ENCODE assay signal across 16 cellular contexts in the genomic region with DNA sequence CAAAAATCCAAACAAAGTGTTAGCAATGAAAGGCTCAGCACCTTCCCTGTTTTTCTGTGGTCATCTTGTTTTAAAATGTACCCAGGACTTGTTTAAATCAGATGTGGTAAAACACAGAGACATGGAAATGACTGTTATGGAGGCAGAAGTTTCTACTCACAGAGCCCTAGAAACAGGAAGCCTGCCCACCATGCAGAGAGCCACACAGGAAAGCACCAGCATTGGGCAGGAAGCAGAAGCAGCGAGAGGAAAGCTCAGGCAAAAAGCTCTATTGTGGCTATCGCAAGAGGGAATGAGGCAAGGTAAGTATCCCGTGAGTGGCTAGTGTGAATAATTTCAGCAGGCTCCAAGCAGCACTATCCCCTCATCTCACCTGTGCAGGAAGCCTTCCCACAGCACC. TPM values are rescaled to one million over a fixed set of nuclear protein-coding genes. Genes with fewer than 3 reads are reported as not detected.
DNase-seq lines count a peak whose midpoint lies in the region; ATAC-seq and TF ChIP-seq lines count a peak whose summit lies in the region.
"Had no signal": no experiment of that assay in that cellular context is flagged by ENCODE, and none has a peak within 500 bp of the region (broad histone marks: within the 10 kb centered on the region; RNA-seq: fewer than 3 reads in every experiment).

No MANE protein-coding gene starts in this region.

- peaks cover 28% of the 10 kb centered on the region for H3K4me1 ChIP-seq in Loucy (ENCODE audit: insufficient read depth, low read length, poor library complexity, severe bottlenecking)
- H3K4me1 ChIP-seq: colonic mucosa had no signal

- H3K36me3 Mint-ChIP-seq in activated naive CD8-positive, alpha-beta T cell = peaks cover 6% of the 10 kb centered on the region
- no peaks in the 10 kb centered on the region for H3K36me3 Mint-ChIP-seq in stimulated activated effector memory CD8-positive, alpha-beta T cell treated with anti-CD3 and anti-CD28 coated beads, Interleukin-12 subunit alpha, Interleukin-12 subunit beta, amount 100 ng/mL, for 72 hours
- H3K36me3 Mint-ChIP-seq: CD4-positive, CD25-positive, alpha-beta regulatory T cell had no signal

- no peaks in the 10 kb centered on the region for H3K36me3 ChIP-seq in Loucy (ENCODE audit: insufficient read depth, low read length)
- H3K36me3 ChIP-seq: colonic mucosa had no signal

- DNase-seq in SIG-M5 treated with dmso at 0.1 percent for 504 hours (lab: John Stamatoyannopoulos, UW; ENCODE audit: unreplicated experiment) (peak; percentile 9), SIG-M5 (lab: John Stamatoyannopoulos, UW) (no peak), NCI-H2081 (lab: John Stamatoyannopoulos, UW) (no peak), left cardiac atrium (no peak), EL (no peak)
- no peak for DNase-seq in stimulated activated effector memory CD8-positive, alpha-beta T cell treated with anti-CD3 and anti-CD28 coated beads, Interleukin-12 subunit alpha, Interleukin-12 subunit beta, amount 100 ng/mL, for 72 hours (ENCODE audit: low spot score in 2 of 2)
- DNase-seq: colonic mucosa, NCI-H2227 treated with DMSO at 0.1 percent for 48 hours, SHP77 treated with DMSO at 0.1 percent for 48 hours, trophoblast cell had no signal

- H3K27ac Mint-ChIP-seq in activated naive CD8-positive, alpha-beta T cell = peak overlapping the region; percentile 58
- H3K27ac Mint-ChIP-seq in stimulated activated effector memory CD8-positive, alpha-beta T cell treated with anti-CD3 and anti-CD28 coated beads, Interleukin-12 subunit alpha, Interleukin-12 subunit beta, amount 100 ng/mL, for 72 hours = peak overlapping the region; percentile 39
- H3K27ac Mint-ChIP-seq: CD4-positive, CD25-positive, alpha-beta regulatory T cell; progenitor cell of endocrine pancreas had no signal

- peak overlapping the region; percentile 44 for H3K4me3 Mint-ChIP-seq in activated naive CD8-positive, alpha-beta T cell
- no peak overlapping the region for H3K4me3 Mint-ChIP-seq in stimulated activated effector memory CD8-positive, alpha-beta T cell treated with anti-CD3 and anti-CD28 coated beads, Interleukin-12 subunit alpha, Interleukin-12 subunit beta, amount 100 ng/mL, for 72 hours
- H3K4me3 Mint-ChIP-seq: CD4-positive, CD25-positive, alpha-beta regulatory T cell had no signal

- intact Hi-C loops in left cardiac atrium (cut with DNase I) = no loop called here

- H2AFZ ChIP-seq in Loucy (ENCODE audit: low read length) = peak overlapping the region; percentile 66

- H3K9me3 ChIP-seq in Loucy (ENCODE audit: insufficient read depth, low read depth, low read length) = no peaks in the 10 kb centered on the region
- H3K9me3 ChIP-seq: colonic mucosa had no signal

- peaks cover 2% of the 10 kb centered on the region for H3K27me3 Mint-ChIP-seq in activated naive CD8-positive, alpha-beta T cell

- peak overlapping the region; percentile 30 for H3K9ac ChIP-seq in Loucy (ENCODE audit: low read depth, low read length, poor library complexity, severe bottlenecking)
- H3K9ac ChIP-seq: KMS-11 had no signal

- H3K4me3 ChIP-seq in Loucy (ENCODE audit: low read length, poor library complexity, severe bottlenecking) = peak overlapping the region; percentile 18
- H3K4me3 ChIP-seq: colonic mucosa had no signal

- no peak for TF ChIP-seq CTCF in Loucy (conservative IDR thresholded peaks at IDR 0.05; ENCODE audit: low read length)

- peaks cover 22% of the 10 kb centered on the region for H3K4me1 Mint-ChIP-seq in activated naive CD8-positive, alpha-beta T cell (ENCODE audit: low read depth)
- H3K4me1 Mint-ChIP-seq in stimulated activated effector memory CD8-positive, alpha-beta T cell treated with anti-CD3 and anti-CD28 coated beads, Interleukin-12 subunit alpha, Interleukin-12 subunit beta, amount 100 ng/mL, for 72 hours = peaks cover 8% of the 10 kb centered on the region

- H3K9me2 ChIP-seq in Loucy (replicated peaks; ENCODE audit: low read depth, low read length) = no peaks in the 10 kb centered on the region

- no peaks in the 10 kb centered on the region for H3K9me3 Mint-ChIP-seq in activated naive CD8-positive, alpha-beta T cell (ENCODE audit: low read depth)
- H3K9me3 Mint-ChIP-seq in stimulated activated effector memory CD8-positive, alpha-beta T cell treated with anti-CD3 and anti-CD28 coated beads, Interleukin-12 subunit alpha, Interleukin-12 subunit beta, amount 100 ng/mL, for 72 hours = no peaks in the 10 kb centered on the region

- H3K4me2 ChIP-seq in Loucy (ENCODE audit: low read depth, low read length, poor library complexity, severe bottlenecking) = peak overlapping the region; percentile 59
- H3K4me2 ChIP-seq: KMS-11 had no signal

- H3K79me2 ChIP-seq in Loucy (ENCODE audit: insufficient read depth, low read length) = no peaks in the 10 kb centered on the region

- H3K27me3 ChIP-seq in Loucy (ENCODE audit: insufficient read depth, low read length, poor library complexity, severe bottlenecking) = no peaks in the 10 kb centered on the region
- H3K27me3 ChIP-seq: colonic mucosa had no signal

- H4K20me1 ChIP-seq in Loucy (ENCODE audit: insufficient read depth, low read length, poor library complexity, severe bottlenecking) = no peaks in the 10 kb centered on the region

- peak; percentile 56 for ATAC-seq in stimulated activated effector memory CD8-positive, alpha-beta T cell treated with anti-CD3 and anti-CD28 coated beads, Interleukin-12 subunit alpha, Interleukin-12 subunit beta, amount 100 ng/mL, for 72 hours
- no peak for ATAC-seq in left cardiac atrium

- peaks cover 7% of the 10 kb centered on the region; the same call in 1 of the 2 replicates for H3F3A ChIP-seq in Loucy (ENCODE audit: low read depth)

RNA-seq across cellular contexts. Expression of a gene that starts 42.8 kb away (rescaled TPM):
- total RNA-seq in left cardiac atrium = not detected
- total RNA-seq: A172; CD4-positive, CD25-positive, alpha-beta regulatory T cell; colonic mucosa; progenitor cell of endocrine pancreas had no signal
